ENCODE assay signal across 9 cellular contexts in the genomic region with DNA sequence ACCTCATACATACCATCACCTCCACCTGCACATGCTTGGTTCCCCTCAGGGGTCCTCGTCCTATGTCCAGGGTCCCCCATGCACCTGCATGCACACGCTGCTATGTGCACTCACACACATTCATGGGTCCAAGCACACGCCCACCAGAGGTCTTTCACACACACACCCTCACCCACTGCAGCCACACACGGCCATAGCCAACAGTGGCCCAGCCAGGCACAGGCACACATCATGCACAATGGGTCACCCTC. TPM values are rescaled to one million over a fixed set of nuclear protein-coding genes. Genes with fewer than 3 reads are reported as not detected.
DNase-seq lines count a peak whose midpoint lies in the region; ATAC-seq and TF ChIP-seq lines count a peak whose summit lies in the region.
"Had no signal": no experiment of that assay in that cellular context is flagged by ENCODE, and none has a peak within 500 bp of the region (broad histone marks: within the 10 kb centered on the region; RNA-seq: fewer than 3 reads in every experiment).

No MANE protein-coding gene starts in this region.

- H3K36me3 ChIP-seq in HCT116 (ENCODE audit: control insufficient read depth in 1 of 2, insufficient read depth in 2 of 2, low read length in 2 of 2) (no peaks in the 10 kb centered on the region), iPS-15b (ENCODE audit: control insufficient read depth, insufficient read depth, low read length) (no peaks in the 10 kb centered on the region), skeletal muscle satellite cell (ENCODE audit: insufficient read depth, low read length) (no peaks in the 10 kb centered on the region), body of pancreas (replicated peaks in 1 of 2; ENCODE audit: insufficient read depth in 1 of 2, low read depth in 2 of 2) (no peaks in the 10 kb centered on the region)

- 52 to 71% methylated on average over 4 of the region's 4 CpGs for WGBS in body of pancreas, 2 donors

- POLR2A ChIA-PET in HCT116 (lab: Charles Lee) = no interaction called here
- POLR2A ChIA-PET in activated naive CD8-positive, alpha-beta T cell treated with anti-CD3 and anti-CD28 coated beads, Interleukin-2, amount 10 ng/mL, durations not matched to agents 7 days and 5 days (lab: Charles Lee) = no interaction called here

- peaks cover 28 to 44% of the 10 kb centered on the region in 2 experiments for H3K4me1 ChIP-seq in HCT116 (ENCODE audit: control insufficient read depth in 1 of 2, insufficient read depth in 2 of 2, low read length in 2 of 2)
- peaks cover 24% of the 10 kb centered on the region for H3K4me1 ChIP-seq in iPS-15b (ENCODE audit: control insufficient read depth, insufficient read depth, low read length)
- H3K4me1 ChIP-seq in skeletal muscle satellite cell (ENCODE audit: control insufficient read depth, insufficient read depth, low read length) = peaks cover 41% of the 10 kb centered on the region
- H3K4me1 ChIP-seq in body of pancreas = peaks cover 21% of the 10 kb centered on the region

- TF ChIP-seq POLR2A in HCT116 (IDR thresholded peaks at IDR 0.05; ENCODE audit: borderline replicate concordance, extremely low read depth, insufficient read depth, insufficient read length) = no peak
- no peak for TF ChIP-seq POLR2A in body of pancreas (IDR thresholded peaks at IDR 0.05)

- no peaks in the 10 kb centered on the region for H3K9me3 ChIP-seq in HCT116 (ENCODE audit: control insufficient read depth in 1 of 2, insufficient read depth in 1 of 2, low read depth in 1 of 2, low read length in 2 of 2)
- no peaks in the 10 kb centered on the region for H3K9me3 ChIP-seq in iPS-15b (ENCODE audit: control insufficient read depth, insufficient read depth, low read length)
- no peaks in the 10 kb centered on the region for H3K9me3 ChIP-seq in skeletal muscle satellite cell (replicated peaks; ENCODE audit: low read length)
- H3K9me3 ChIP-seq in body of pancreas = no peaks in the 10 kb centered on the region

- RAD21 ChIA-PET in HCT116 (lab: Charles Lee; ENCODE audit: low non-redundant PET in 1 of 2, low total read pairs in 2 of 2, uncharacterized antibody in 2 of 2, unreplicated experiment in 2 of 2) = no interaction called here

- peak overlapping the region; percentile 61 for H3K4me3 Mint-ChIP-seq in activated naive CD8-positive, alpha-beta T cell treated with anti-CD3 and anti-CD28 coated beads, Interleukin-2, amount 10 ng/mL, durations not matched to agents 7 days and 5 days

- H3K27ac Mint-ChIP-seq in activated naive CD8-positive, alpha-beta T cell treated with anti-CD3 and anti-CD28 coated beads, Interleukin-2, amount 10 ng/mL, durations not matched to agents 7 days and 5 days = no peak overlapping the region

- no peaks in the 10 kb centered on the region for H3K9me3 Mint-ChIP-seq in activated naive CD8-positive, alpha-beta T cell treated with anti-CD3 and anti-CD28 coated beads, Interleukin-2, amount 10 ng/mL, durations not matched to agents 7 days and 5 days

- no peaks in the 10 kb centered on the region for H3K36me3 Mint-ChIP-seq in activated naive CD8-positive, alpha-beta T cell treated with anti-CD3 and anti-CD28 coated beads, Interleukin-2, amount 10 ng/mL, durations not matched to agents 7 days and 5 days

- H3K27ac ChIP-seq in HCT116 (ENCODE audit: low read depth, low read length) (no peak overlapping the region), body of pancreas (no peak overlapping the region)

- ATAC-seq in HCT116 = no peak
- no peak for ATAC-seq in activated naive CD8-positive, alpha-beta T cell treated with anti-CD3 and anti-CD28 coated beads, Interleukin-2, amount 10 ng/mL, durations not matched to agents 7 days and 5 days (ENCODE audit: low read depth)
- ATAC-seq in body of pancreas = no peak
- no peak for ATAC-seq in HG03039 (IDR thresholded peaks at IDR 0.05; ENCODE audit: unreplicated experiment)

- TF ChIP-seq CTCF in HCT116 (IDR thresholded peaks at IDR 0.05 in 2 of 3, conservative IDR thresholded peaks at IDR 0.05 in 1 of 3; ENCODE audit: borderline replicate concordance in 1 of 3, insufficient read depth in 1 of 3, low read depth in 2 of 3, low read length in 2 of 3) (no peak), body of pancreas (IDR thresholded peaks at IDR 0.05) (no peak)

- peaks cover 24% of the 10 kb centered on the region for H3K79me2 ChIP-seq in HCT116 (ENCODE audit: insufficient read depth, low read length)

- peaks cover 4% of the 10 kb centered on the region for H3K4me1 Mint-ChIP-seq in activated naive CD8-positive, alpha-beta T cell treated with anti-CD3 and anti-CD28 coated beads, Interleukin-2, amount 10 ng/mL, durations not matched to agents 7 days and 5 days

- BruUV-seq in HCT116 (replicated peaks; lab: Mats Ljungman, UMichigan) = TSS peak; percentile 44

- CTCF ChIA-PET in HCT116 (lab: Charles Lee) = interaction anchor here (8.9 kb wide), 1 partner anchor 105 kb away, joined by 242 read pairs; no protein-coding TSS in a partner anchor

- H2AFZ ChIP-seq in HCT116 (ENCODE audit: low read depth, low read length, poor library complexity, severe bottlenecking) = no peak overlapping the region

- H3K9ac ChIP-seq in HCT116 (ENCODE audit: low read length) = peak overlapping the region; percentile 72
- H3K9ac ChIP-seq in iPS-15b (ENCODE audit: low read depth, low read length) = no peak overlapping the region
- H3K9ac ChIP-seq in skeletal muscle satellite cell (ENCODE audit: low read depth, low read length) = peak overlapping the region; percentile 81

- H3K9me2 ChIP-seq in HCT116 (ENCODE audit: insufficient read depth) = no peaks in the 10 kb centered on the region

- peak overlapping the region; percentile 86 for H3K4me2 ChIP-seq in HCT116 (ENCODE audit: low read length)
- peak overlapping the region; percentile 93 for H3K4me2 ChIP-seq in skeletal muscle satellite cell (ENCODE audit: low read length)

- H4K20me1 ChIP-seq in HCT116 (ENCODE audit: insufficient read depth) = no peaks in the 10 kb centered on the region

- H3K4me3 ChIP-seq in HCT116 (replicated peaks in 1 of 2; ENCODE audit: low read depth in 1 of 2, low read length in 2 of 2) (peak overlapping the region; percentile 63 to 76), iPS-15b (ENCODE audit: low read depth, low read length) (peak overlapping the region; percentile 59), skeletal muscle satellite cell (ENCODE audit: low read length) (peak overlapping the region; percentile 76), body of pancreas (no peak overlapping the region)

- TF ChIP-seq RAD21 in HCT116 (IDR thresholded peaks at IDR 0.05; ENCODE audit: low read depth) = no peak

- intact Hi-C loops in HCT116 (cut with micrococcal nuclease) (no loop called here), body of pancreas (cut with DNase I) (no loop called here)

- DNase-seq in HCT116 (ENCODE audit: low read depth, low spot score) = no peak
- DNase-seq in activated naive CD8-positive, alpha-beta T cell treated with anti-CD3 and anti-CD28 coated beads, Interleukin-2, amount 10 ng/mL, durations not matched to agents 7 days and 5 days = no peak
- no peak for DNase-seq in NCI-H2196 (lab: John Stamatoyannopoulos, UW; ENCODE audit: unreplicated experiment)
- DNase-seq in body of pancreas = no peak
- DNase-seq in ureter (ENCODE audit: low spot score) = no peak
- DNase-seq: NCI-H69 had no signal

- H3K27me3 ChIP-seq in HCT116 (ENCODE audit: insufficient read depth, low read length) (no peaks in the 10 kb centered on the region), iPS-15b (ENCODE audit: control insufficient read depth, insufficient read depth, low read length) (peaks cover 14% of the 10 kb centered on the region), skeletal muscle satellite cell (ENCODE audit: control insufficient read depth, insufficient read depth, low read length) (no peaks in the 10 kb centered on the region), body of pancreas (no peaks in the 10 kb centered on the region)

- peaks cover 57% of the 10 kb centered on the region for H3K27me3 Mint-ChIP-seq in activated naive CD8-positive, alpha-beta T cell treated with anti-CD3 and anti-CD28 coated beads, Interleukin-2, amount 10 ng/mL, durations not matched to agents 7 days and 5 days

TF ChIP-seq in HCT116, 20 proteins besides CTCF, POLR2A, EP300 and RAD21 (continues in another document):
- TF ChIP-seq, protein P1, sequence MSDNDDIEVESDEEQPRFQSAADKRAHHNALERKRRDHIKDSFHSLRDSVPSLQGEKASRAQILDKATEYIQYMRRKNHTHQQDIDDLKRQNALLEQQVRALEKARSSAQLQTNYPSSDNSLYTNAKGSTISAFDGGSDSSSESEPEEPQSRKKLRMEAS (IDR thresholded peaks at IDR 0.05) = no peak
- TF ChIP-seq, protein P2, sequence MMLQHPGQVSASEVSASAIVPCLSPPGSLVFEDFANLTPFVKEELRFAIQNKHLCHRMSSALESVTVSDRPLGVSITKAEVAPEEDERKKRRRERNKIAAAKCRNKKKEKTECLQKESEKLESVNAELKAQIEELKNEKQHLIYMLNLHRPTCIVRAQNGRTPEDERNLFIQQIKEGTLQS (IDR thresholded peaks at IDR 0.05) = no peak
- TF ChIP-seq EZH2 (IDR thresholded peaks at IDR 0.05) = no peak
- no peak for TF ChIP-seq SP1 (IDR thresholded peaks at IDR 0.05; ENCODE audit: low read depth)
- TF ChIP-seq ZFX (IDR thresholded peaks at IDR 0.05) = no peak

RNA-seq across cellular contexts. Expression of a gene that starts 1.2 kb away (rescaled TPM):
- total RNA-seq in HCT116 (2021; ENCODE audit: unreplicated experiment) = 40.1 TPM
- 25.0 and 27.1 TPM in 2 replicates for polyA plus RNA-seq in HCT116 (2012)
- total RNA-seq in activated naive CD8-positive, alpha-beta T cell treated with anti-CD3 and anti-CD28 coated beads, Interleukin-2, amount 10 ng/mL, durations not matched to agents 7 days and 5 days = under 1 TPM; 0.51 to 0.55 TPM
- 9.6 and 18.8 TPM in 2 replicates for total RNA-seq in skeletal muscle satellite cell (2012; rRNA removed)
- 10 to 100 TPM in 1 of 2 donors, 1 to 10 TPM in 1; 7.8 to 19.1 TPM for total RNA-seq in body of pancreas
- total RNA-seq in ureter = 68.2 TPM

Comparison
In these comparisons a context has a peak if more than half of its experiments do, and no peak if none do; other contexts are left out.
1. H3K4me3 ChIP-seq: peak in HCT116 (2 of 2), iPS-15b (single experiment) and skeletal muscle satellite cell (single experiment); none in body of pancreas (0 of 2).
2. RNA of a gene that starts 1.2 kb away (total RNA-seq): 68.2 TPM in ureter (single experiment), 40.1 TPM in HCT116 (single experiment) and 7.8 to 19.1 TPM in body of pancreas; 0.51 to 0.55 TPM in activated naive CD8-positive, alpha-beta T cell treated with anti-CD3 and anti-CD28 coated beads, Interleukin-2, amount 10 ng/mL, durations not matched to agents 7 days and 5 days; every median in the first group is over 4 times any median in the second.